ENCODE assay signal across 1 cellular context in the genomic region with DNA sequence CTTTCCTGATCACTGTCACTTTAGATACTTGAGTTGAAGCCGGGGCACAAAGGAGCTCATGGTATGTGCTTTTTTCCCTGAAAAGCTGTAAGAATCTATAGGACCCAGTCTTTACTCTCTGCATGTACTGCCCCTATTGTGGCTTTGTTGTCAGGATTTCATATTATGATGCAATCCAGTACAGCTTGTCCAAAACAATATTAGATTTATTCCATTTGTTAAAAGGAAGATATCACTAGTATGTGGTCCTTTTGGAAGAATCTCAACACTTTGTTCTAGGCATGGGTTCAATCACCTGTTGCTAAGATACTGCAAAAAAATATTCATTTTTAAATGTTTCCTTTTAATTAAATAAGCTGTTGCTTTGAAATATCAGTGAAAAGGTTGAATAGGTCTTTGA.
TF ChIP-seq lines count a peak whose summit lies in the region.

No MANE protein-coding gene starts in this region.

TF ChIP-seq in IMR-90, 13 proteins besides CTCF, POLR2A, EP300 and RAD21:
- peak; percentile 54; the same call in 1 of the 2 replicates for TF ChIP-seq CEBPB (IDR thresholded peaks at IDR 0.05; ENCODE audit: low read depth, low read length)
- no peak for TF ChIP-seq MAFK (IDR thresholded peaks at IDR 0.05; ENCODE audit: low read depth, low read length)
